ENCODE assay signal across 11 cellular contexts in genomic region chr9:132644251-132644650, GRCh38. TPM values are rescaled to one million over a fixed set of nuclear protein-coding genes. Genes with fewer than 3 reads are reported as not detected.
DNase-seq lines count a peak whose midpoint lies in the region; ATAC-seq and TF ChIP-seq lines count a peak whose summit lies in the region.
"Had no signal": no experiment of that assay in that cellular context is flagged by ENCODE, and none has a peak within 500 bp of the region (broad histone marks: within the 10 kb centered on the region; RNA-seq: fewer than 3 reads in every experiment).

No MANE protein-coding gene starts in this region.

- no peak overlapping the region for H2BK12ac ChIP-seq in H9 (ENCODE audit: insufficient read length, low read depth, low read length)

- H2BK5ac ChIP-seq in H9 (ENCODE audit: insufficient read length, low read length), result no peak overlapping the region

- no peak overlapping the region for H3K18ac ChIP-seq in H9 (ENCODE audit: insufficient read length, low read depth, low read length)

- no peak overlapping the region for H3K4me3 Mint-ChIP-seq in H9

- H3K14ac ChIP-seq in H9 (ENCODE audit: insufficient read depth, low read length), result no peak overlapping the region

- WGBS in H9 (ENCODE audit: extremely low coverage, insufficient read length, low lambda C conversion rate), result no CpG with 5 or more reads among the region's 3 CpGs

- no peak overlapping the region for H2AFZ ChIP-seq in H9 (ENCODE audit: low read length)

- no peaks in the 10 kb centered on the region for H3K9me3 ChIP-seq in H9 (ENCODE audit: control insufficient read depth, low read depth, low read length)
- H3K9me3 ChIP-seq: heart left ventricle had no signal

- no peak overlapping the region for H2BK120ac ChIP-seq in H9 (ENCODE audit: low read depth, low read length, poor library complexity, severe bottlenecking)

- no peak overlapping the region for H2BK15ac ChIP-seq in H9 (ENCODE audit: low read depth, low read length)

- no peak overlapping the region for H4K91ac ChIP-seq in H9 (ENCODE audit: insufficient read length, low read depth, low read length)

- H3K36me3 Mint-ChIP-seq in H9 (ENCODE audit: insufficient read depth in 1 of 3, low read depth in 3 of 3), result peaks cover 20 to 75% (median 51%) of the 10 kb centered on the region in 3 experiments

- no peak overlapping the region for H4K5ac ChIP-seq in H9 (ENCODE audit: insufficient read length, low read depth, low read length)

- DNase-seq in DMS53 (lab: John Stamatoyannopoulos, UW) (peak; percentile 59), H9 (no peak), RKO (ENCODE audit: low spot score) (peak; percentile 66), iPS-NIHi7 (ENCODE audit: extremely low spot score) (peak; percentile 33), coronary artery (ENCODE audit: low spot score) (no peak), DMS79 (lab: John Stamatoyannopoulos, UW) (no peak), islet precursor cell (no peak)
- DNase-seq: heart left ventricle; NCI-H2081 treated with DMSO at 0.1 percent for 48 hours; stimulated activated CD4-positive, alpha-beta T cell treated with anti-CD3 and anti-CD28 coated beads, Interleukin-12 subunit alpha, Interleukin-12 subunit beta, amount 100 ng/mL, for 4 hours had no signal

- no peaks in the 10 kb centered on the region for H3K23me2 ChIP-seq in H9 (ENCODE audit: insufficient read length, low read depth, low read length, poor library complexity, severe bottlenecking)

- H3K4me2 ChIP-seq in H9 (ENCODE audit: insufficient read depth, insufficient read length, low read length), result no peak overlapping the region

- H3K27me3 Mint-ChIP-seq in H9 (ENCODE audit: low read depth), result no peaks in the 10 kb centered on the region

- no peak overlapping the region for H3K23ac ChIP-seq in H9 (ENCODE audit: insufficient read length, low read depth, low read length)

- H4K20me1 ChIP-seq in H9 (ENCODE audit: control insufficient read depth, insufficient read depth, insufficient read length), result no peaks in the 10 kb centered on the region

- no peak overlapping the region for H3K56ac ChIP-seq in H9 (ENCODE audit: insufficient read length, low read depth, low read length)

- H3K27ac ChIP-seq in H9 (ENCODE audit: insufficient read length, low read depth, low read length), result no peak overlapping the region
- no peak overlapping the region for H3K27ac ChIP-seq in coronary artery
- H3K27ac ChIP-seq: heart left ventricle had no signal

- no peak overlapping the region for H3T11ph ChIP-seq in H9 (ENCODE audit: low read length)

- H4K8ac ChIP-seq in H9 (replicated peaks; ENCODE audit: insufficient read length, low read depth, low read length), result no peak overlapping the region

- H3K27me3 ChIP-seq in H9 (ENCODE audit: insufficient read depth, low read length), result no peaks in the 10 kb centered on the region
- H3K27me3 ChIP-seq: heart left ventricle had no signal

- no peaks in the 10 kb centered on the region for H3K79me2 ChIP-seq in H9 (ENCODE audit: insufficient read depth, low read length)

- no peak overlapping the region for H3K4me3 ChIP-seq in coronary artery
- H3K4me3 ChIP-seq: heart left ventricle had no signal

- H3K9me3 Mint-ChIP-seq in H9, result no peaks in the 10 kb centered on the region

- H3K4ac ChIP-seq in H9 (ENCODE audit: low read depth, low read length), result no peak overlapping the region

- no peaks in the 10 kb centered on the region for H3K4me1 Mint-ChIP-seq in H9

- no peaks in the 10 kb centered on the region for H3K79me1 ChIP-seq in H9 (ENCODE audit: insufficient read depth, low read depth, low read length, poor library complexity, severe bottlenecking)

- H2AK5ac ChIP-seq in H9 (ENCODE audit: insufficient read length, low read length), result no peak overlapping the region

- peak; percentile 58 for TF ChIP-seq CTCF in H9 (conservative IDR thresholded peaks at IDR 0.05)
- no peak for TF ChIP-seq CTCF in coronary artery (IDR thresholded peaks at IDR 0.05)

- H3K27ac Mint-ChIP-seq in H9, result no peak overlapping the region

- no peak overlapping the region for H2BK20ac ChIP-seq in H9 (ENCODE audit: low read depth, low read length, poor library complexity, severe bottlenecking)

- no peak overlapping the region for H3K9ac ChIP-seq in H9 (ENCODE audit: extremely low read depth, insufficient read length, low read length)

- H3K4me1 ChIP-seq in H9 (ENCODE audit: insufficient read depth, low read length), result no peaks in the 10 kb centered on the region
- H3K4me1 ChIP-seq: heart left ventricle had no signal

- no peak for ATAC-seq in HG02588 (IDR thresholded peaks at IDR 0.05; ENCODE audit: unreplicated experiment)
- ATAC-seq: heart left ventricle had no signal

RNA-seq across cellular contexts. Expression of gene DDX31, which starts 25.5 kb away (rescaled TPM):
- 27.6 and 28.4 TPM in 2 replicates for total RNA-seq in H9 (2021)

RNA-seq across cellular contexts. Expression of gene GTF3C4, which starts 26.0 kb away (rescaled TPM):
- 42.5 and 43.6 TPM in 2 replicates for total RNA-seq in H9 (2021)

Comparison
In these comparisons a context has a peak if more than half of its experiments do, and no peak if none do; other contexts are left out.
1. DNase-seq: peak in DMS53 (single experiment), RKO (single experiment) and iPS-NIHi7 (single experiment); none in H9 (single experiment), coronary artery (single experiment), DMS79 (single experiment) and islet precursor cell (single experiment).